In the genomic region with DNA sequence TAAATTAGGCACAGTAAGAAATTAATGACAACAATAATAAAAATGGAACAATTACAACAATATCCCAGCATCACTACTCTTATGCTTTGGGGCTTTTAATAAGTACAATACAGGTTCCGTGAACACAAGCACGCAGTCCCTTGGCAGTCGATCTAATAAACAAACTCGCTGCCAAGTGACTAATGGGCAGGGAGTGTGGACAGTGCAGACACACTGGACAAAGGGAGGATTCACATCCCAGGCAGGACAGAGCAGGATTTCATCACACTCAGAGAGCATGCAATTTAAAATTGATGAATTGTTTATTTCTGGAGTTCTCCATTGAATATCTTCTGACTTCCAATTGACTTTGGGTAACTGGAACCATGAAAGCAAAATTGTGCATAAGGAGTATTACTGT, we compare ENCODE assay signal across 9 cellular contexts.
A peak's percentile ranks its signal among the peaks of the same experiment; 100 is the strongest.
DNase-seq lines count a peak whose midpoint lies in the region; ATAC-seq and TF ChIP-seq lines count a peak whose summit lies in the region.
"Had no signal": no experiment of that assay in that cellular context is flagged by ENCODE, and none has a peak within 500 bp of the region (broad histone marks: within the 10 kb centered on the region; RNA-seq: fewer than 3 reads in every experiment).

No MANE protein-coding gene starts in this region.

- H3K36me3 Mint-ChIP-seq in nephron progenitor cell (ENCODE audit: low read depth): no peaks in the 10 kb centered on the region

- H3K4me3 ChIP-seq in heart right ventricle (no peak overlapping the region), sigmoid colon (no peak overlapping the region)

- intact Hi-C loops in heart right ventricle (cut with DNase I) (loop anchor here in 9 of 10 donors (2.0 to 10.0 kb wide), 6 partner anchors 259 to 359 kb away; no protein-coding TSS in a partner anchor), sigmoid colon (cut with DNase I) (loop anchor here (2.0 to 10.0 kb wide), 2 partner anchors 283 to 1811 kb away; no protein-coding TSS in a partner anchor)

- TF ChIP-seq EP300 in sigmoid colon (IDR thresholded peaks at IDR 0.05): no peak

- DNase-seq in H4 (ENCODE audit: low spot score) (peak; percentile 22), anterior cingulate cortex (lab: John Stamatoyannopoulos, UW) (peak in 49 of 58 donors; percentile 2 to 89 (median 44)), heart right ventricle (peak; percentile 11 to 18), sigmoid colon (peak; percentile 74), nephron progenitor cell (no peak), GM10266 (ENCODE audit: extremely low spot score) (no peak)
- DNase-seq in activated CD4-positive, alpha-beta T cell treated with anti-CD3 and anti-CD28 coated beads, Interleukin-2, amount 50 U/mL, for 1 hour: no peak
- DNase-seq in stimulated activated CD4-positive, alpha-beta T cell treated with anti-CD3 and anti-CD28 coated beads, Interleukin-12 subunit alpha, Interleukin-12 subunit beta, amount 100 ng/mL, for 4 hours: no peak
- DNase-seq: activated CD4-positive, alpha-beta T cell treated with anti-CD3 and anti-CD28 coated beads for 4 hours had no signal

- H3K27me3 ChIP-seq in heart right ventricle: no peaks in the 10 kb centered on the region
- no peaks in the 10 kb centered on the region for H3K27me3 ChIP-seq in sigmoid colon

- ATAC-seq in heart right ventricle: peak in 6 of 8 donors; percentile 62 to 83 (median 76)

- H3K4me1 Mint-ChIP-seq in nephron progenitor cell: peaks cover 10% of the 10 kb centered on the region

- H3K36me3 ChIP-seq in heart right ventricle: no peaks in the 10 kb centered on the region
- no peaks in the 10 kb centered on the region for H3K36me3 ChIP-seq in sigmoid colon

- H3K4me1 ChIP-seq in heart right ventricle (peaks cover 0 to 20% (median 0%) of the 10 kb centered on the region in 9 donors), sigmoid colon (peaks cover 0 to 25% (median 16%) of the 10 kb centered on the region in 4 donors)

- no peak overlapping the region for H3K27ac Mint-ChIP-seq in nephron progenitor cell

- H3K27ac ChIP-seq in heart right ventricle (no peak overlapping the region), sigmoid colon (no peak overlapping the region)

- no peaks in the 10 kb centered on the region for H3K9me3 Mint-ChIP-seq in nephron progenitor cell

- H3K4me3 Mint-ChIP-seq in nephron progenitor cell: no peak overlapping the region

- TF ChIP-seq CTCF in heart right ventricle (IDR thresholded peaks at IDR 0.05) (no peak), sigmoid colon (IDR thresholded peaks at IDR 0.05) (no peak), nephron progenitor cell (IDR thresholded peaks at IDR 0.05) (no peak), GM10266 (IDR thresholded peaks at IDR 0.05; ENCODE audit: control insufficient read depth, insufficient read depth, low read depth, missing control alignments) (no peak)

- TF ChIP-seq POLR2A in sigmoid colon (IDR thresholded peaks at IDR 0.05): no peak

- H3K27me3 Mint-ChIP-seq in nephron progenitor cell (ENCODE audit: low read depth, poor library complexity): peaks cover 9% of the 10 kb centered on the region

- H3K9me3 ChIP-seq in heart right ventricle (no peaks in the 10 kb centered on the region), sigmoid colon (no peaks in the 10 kb centered on the region)

- WGBS in heart right ventricle, 2 donors: 21 to 28% methylated on average over 4 of the region's 4 CpGs
- 80 to 84% methylated on average over 4 of the region's 4 CpGs for WGBS in sigmoid colon, 2 donors

Comparison
In these comparisons a context has a peak if more than half of its experiments do, and no peak if none do; other contexts are left out.
1. DNase-seq: peak in H4 (single experiment), anterior cingulate cortex (49 of 58), heart right ventricle (2 of 2) and sigmoid colon (single experiment); none in nephron progenitor cell (single experiment), activated CD4-positive, alpha-beta T cell treated with anti-CD3 and anti-CD28 coated beads, Interleukin-2, amount 50 U/mL, for 1 hour (single experiment), GM10266 (single experiment) and stimulated activated CD4-positive, alpha-beta T cell treated with anti-CD3 and anti-CD28 coated beads, Interleukin-12 subunit alpha, Interleukin-12 subunit beta, amount 100 ng/mL, for 4 hours (single experiment).